2 cellular contexts compared by ENCODE assay signal in the genomic region with DNA sequence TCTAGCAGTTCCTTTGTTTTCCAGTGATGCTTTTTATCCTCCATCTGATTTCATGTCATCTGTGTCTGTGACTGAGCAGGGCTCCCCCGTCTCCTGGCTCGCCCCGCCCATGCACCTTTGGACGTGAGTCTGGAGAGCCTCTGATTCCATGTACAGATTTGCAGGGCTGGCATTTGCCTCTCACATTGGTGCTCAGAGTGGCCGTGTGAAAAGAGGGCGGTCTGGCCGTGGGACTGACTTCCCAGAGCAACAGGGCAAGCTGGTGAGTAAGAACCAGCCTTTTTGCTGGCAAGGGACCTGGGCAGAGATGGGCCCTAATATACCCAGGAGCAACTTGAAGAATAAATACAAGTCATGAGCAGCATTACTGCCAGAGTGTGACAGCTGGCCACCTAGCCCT.
TF ChIP-seq lines count a peak whose summit lies in the region.

No MANE protein-coding gene starts in this region.

TF ChIP-seq in GM23338, 12 proteins besides CTCF, POLR2A, EP300 and RAD21 (continues in another document):
- TF ChIP-seq, protein P1, sequence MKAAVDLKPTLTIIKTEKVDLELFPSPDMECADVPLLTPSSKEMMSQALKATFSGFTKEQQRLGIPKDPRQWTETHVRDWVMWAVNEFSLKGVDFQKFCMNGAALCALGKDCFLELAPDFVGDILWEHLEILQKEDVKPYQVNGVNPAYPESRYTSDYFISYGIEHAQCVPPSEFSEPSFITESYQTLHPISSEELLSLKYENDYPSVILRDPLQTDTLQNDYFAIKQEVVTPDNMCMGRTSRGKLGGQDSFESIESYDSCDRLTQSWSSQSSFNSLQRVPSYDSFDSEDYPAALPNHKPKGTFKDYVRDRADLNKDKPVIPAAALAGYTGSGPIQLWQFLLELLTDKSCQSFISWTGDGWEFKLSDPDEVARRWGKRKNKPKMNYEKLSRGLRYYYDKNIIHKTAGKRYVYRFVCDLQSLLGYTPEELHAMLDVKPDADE (IDR thresholded peaks at IDR 0.05) = no peak
- no peak for TF ChIP-seq EZH2 (IDR thresholded peaks at IDR 0.05; ENCODE audit: low read depth, unreplicated experiment)
- no peak for TF ChIP-seq ZNF114 (CRISPR knock-in tag; IDR thresholded peaks at IDR 0.05)
- TF ChIP-seq CREB1 (CRISPR knock-in tag; IDR thresholded peaks at IDR 0.05; ENCODE audit: low read depth) = no peak
- TF ChIP-seq, protein P2, sequence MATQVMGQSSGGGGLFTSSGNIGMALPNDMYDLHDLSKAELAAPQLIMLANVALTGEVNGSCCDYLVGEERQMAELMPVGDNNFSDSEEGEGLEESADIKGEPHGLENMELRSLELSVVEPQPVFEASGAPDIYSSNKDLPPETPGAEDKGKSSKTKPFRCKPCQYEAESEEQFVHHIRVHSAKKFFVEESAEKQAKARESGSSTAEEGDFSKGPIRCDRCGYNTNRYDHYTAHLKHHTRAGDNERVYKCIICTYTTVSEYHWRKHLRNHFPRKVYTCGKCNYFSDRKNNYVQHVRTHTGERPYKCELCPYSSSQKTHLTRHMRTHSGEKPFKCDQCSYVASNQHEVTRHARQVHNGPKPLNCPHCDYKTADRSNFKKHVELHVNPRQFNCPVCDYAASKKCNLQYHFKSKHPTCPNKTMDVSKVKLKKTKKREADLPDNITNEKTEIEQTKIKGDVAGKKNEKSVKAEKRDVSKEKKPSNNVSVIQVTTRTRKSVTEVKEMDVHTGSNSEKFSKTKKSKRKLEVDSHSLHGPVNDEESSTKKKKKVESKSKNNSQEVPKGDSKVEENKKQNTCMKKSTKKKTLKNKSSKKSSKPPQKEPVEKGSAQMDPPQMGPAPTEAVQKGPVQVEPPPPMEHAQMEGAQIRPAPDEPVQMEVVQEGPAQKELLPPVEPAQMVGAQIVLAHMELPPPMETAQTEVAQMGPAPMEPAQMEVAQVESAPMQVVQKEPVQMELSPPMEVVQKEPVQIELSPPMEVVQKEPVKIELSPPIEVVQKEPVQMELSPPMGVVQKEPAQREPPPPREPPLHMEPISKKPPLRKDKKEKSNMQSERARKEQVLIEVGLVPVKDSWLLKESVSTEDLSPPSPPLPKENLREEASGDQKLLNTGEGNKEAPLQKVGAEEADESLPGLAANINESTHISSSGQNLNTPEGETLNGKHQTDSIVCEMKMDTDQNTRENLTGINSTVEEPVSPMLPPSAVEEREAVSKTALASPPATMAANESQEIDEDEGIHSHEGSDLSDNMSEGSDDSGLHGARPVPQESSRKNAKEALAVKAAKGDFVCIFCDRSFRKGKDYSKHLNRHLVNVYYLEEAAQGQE (IDR thresholded peaks at IDR 0.05; ENCODE audit: unreplicated experiment) = no peak
- TF ChIP-seq POLR2AphosphoS5 (IDR thresholded peaks at IDR 0.05; ENCODE audit: low read depth) = no peak
- TF ChIP-seq NANOG (IDR thresholded peaks at IDR 0.05; ENCODE audit: borderline replicate concordance) = no peak
- no peak for TF ChIP-seq JUNB (IDR thresholded peaks at IDR 0.05; ENCODE audit: unreplicated experiment)
- TF ChIP-seq EZH2phosphoT487 (IDR thresholded peaks at IDR 0.05; ENCODE audit: unreplicated experiment) = no peak
- TF ChIP-seq STAT1 (IDR thresholded peaks at IDR 0.05; ENCODE audit: unreplicated experiment) = no peak
- no peak for TF ChIP-seq ZNF331 (CRISPR knock-in tag; IDR thresholded peaks at IDR 0.05; ENCODE audit: low read depth)

TF ChIP-seq in IMR-90, 13 proteins besides CTCF, POLR2A, EP300 and RAD21:
- TF ChIP-seq RFX5 (IDR thresholded peaks at IDR 0.05; ENCODE audit: low read depth, low read length) (no peak), FOS (IDR thresholded peaks at IDR 0.05; ENCODE audit: low read depth, low read length) (no peak), MXI1 (IDR thresholded peaks at IDR 0.05; ENCODE audit: borderline replicate concordance, low read depth, low read length) (no peak), RCOR1 (IDR thresholded peaks at IDR 0.05; ENCODE audit: insufficient replicate concordance, low read length) (no peak), MAFK (IDR thresholded peaks at IDR 0.05; ENCODE audit: low read depth, low read length) (no peak), BHLHE40 (IDR thresholded peaks at IDR 0.05; ENCODE audit: low read depth, low read length) (no peak), SMC3 (IDR thresholded peaks at IDR 0.05; ENCODE audit: low read depth, low read length) (no peak), NFE2L2 (IDR thresholded peaks at IDR 0.05; ENCODE audit: low read depth, low read length) (no peak), CEBPB (IDR thresholded peaks at IDR 0.05; ENCODE audit: low read depth, low read length) (no peak), MAZ (IDR thresholded peaks at IDR 0.05; ENCODE audit: borderline replicate concordance, low read depth, low read length) (no peak), CHD1 (IDR thresholded peaks at IDR 0.05; ENCODE audit: low read depth, low read length) (no peak)
- TF ChIP-seq, protein P3, sequence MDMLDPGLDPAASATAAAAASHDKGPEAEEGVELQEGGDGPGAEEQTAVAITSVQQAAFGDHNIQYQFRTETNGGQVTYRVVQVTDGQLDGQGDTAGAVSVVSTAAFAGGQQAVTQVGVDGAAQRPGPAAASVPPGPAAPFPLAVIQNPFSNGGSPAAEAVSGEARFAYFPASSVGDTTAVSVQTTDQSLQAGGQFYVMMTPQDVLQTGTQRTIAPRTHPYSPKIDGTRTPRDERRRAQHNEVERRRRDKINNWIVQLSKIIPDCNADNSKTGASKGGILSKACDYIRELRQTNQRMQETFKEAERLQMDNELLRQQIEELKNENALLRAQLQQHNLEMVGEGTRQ (IDR thresholded peaks at IDR 0.05; ENCODE audit: low read depth, low read length) = no peak
- TF ChIP-seq, protein P4, sequence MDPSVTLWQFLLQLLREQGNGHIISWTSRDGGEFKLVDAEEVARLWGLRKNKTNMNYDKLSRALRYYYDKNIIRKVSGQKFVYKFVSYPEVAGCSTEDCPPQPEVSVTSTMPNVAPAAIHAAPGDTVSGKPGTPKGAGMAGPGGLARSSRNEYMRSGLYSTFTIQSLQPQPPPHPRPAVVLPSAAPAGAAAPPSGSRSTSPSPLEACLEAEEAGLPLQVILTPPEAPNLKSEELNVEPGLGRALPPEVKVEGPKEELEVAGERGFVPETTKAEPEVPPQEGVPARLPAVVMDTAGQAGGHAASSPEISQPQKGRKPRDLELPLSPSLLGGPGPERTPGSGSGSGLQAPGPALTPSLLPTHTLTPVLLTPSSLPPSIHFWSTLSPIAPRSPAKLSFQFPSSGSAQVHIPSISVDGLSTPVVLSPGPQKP (IDR thresholded peaks at IDR 0.05; ENCODE audit: borderline replicate concordance, low read depth, low read length) = no peak
